Comparison of ENCODE assay signal across 21 cellular contexts in the genomic region with DNA sequence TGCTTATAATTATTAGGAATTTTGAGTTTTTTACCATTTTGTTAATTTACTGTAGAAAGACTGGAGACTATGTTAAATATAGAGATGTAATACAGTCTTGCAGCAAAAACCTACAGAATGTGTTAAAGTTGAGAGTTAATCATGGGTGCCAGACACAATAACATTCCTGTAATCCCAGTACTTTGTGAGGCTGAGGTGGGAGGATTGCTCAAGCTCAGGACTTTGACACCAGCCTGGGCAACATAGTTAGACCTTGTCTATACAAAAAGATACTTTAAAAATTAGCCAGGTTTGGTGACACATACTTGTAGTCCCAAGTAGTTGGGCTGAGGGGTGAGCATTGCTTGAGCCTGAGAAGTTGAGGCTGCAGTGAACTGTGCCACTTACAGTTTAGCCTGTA. TPM values are rescaled to one million over a fixed set of nuclear protein-coding genes. Genes with fewer than 3 reads are reported as not detected.
"Had no signal": no experiment of that assay in that cellular context is flagged by ENCODE, and none has a peak within 500 bp of the region (broad histone marks: within the 10 kb centered on the region; RNA-seq: fewer than 3 reads in every experiment).

No MANE protein-coding gene starts in this region.

- H3K4me2 ChIP-seq: smooth muscle cell had no signal

- H3K9me3 ChIP-seq: breast epithelium, esophagus muscularis mucosa, right atrium auricular region, stomach, thoracic aorta, transverse colon had no signal

- H3K4me3 ChIP-seq: breast epithelium, coronary artery, dorsolateral prefrontal cortex, esophagus muscularis mucosa, right atrium auricular region, smooth muscle cell, stomach, thoracic aorta, transverse colon had no signal

- ATAC-seq: foreskin keratinocyte; natural killer cell treated with Interleukin-12 subunit alpha and Interleukin-12 subunit beta and Interleukin-15 and Interleukin-18, amount 100 ng/mL, for 72 hours; stimulated activated naive B cell treated with anti-CD40 and anti-IgM and Interleukin-4, amounts not matched to agents 10 μg/mL and 1 μg/mL and 100 μg/mL, for 72 hours had no signal

- H3K4me1 ChIP-seq: breast epithelium, foreskin keratinocyte, right atrium auricular region had no signal

- H3K27ac ChIP-seq: breast epithelium, coronary artery, dorsolateral prefrontal cortex, esophagus muscularis mucosa, foreskin keratinocyte, right atrium auricular region, stomach, thoracic aorta, transverse colon had no signal

- DNase-seq: caudate nucleus; dorsolateral prefrontal cortex; effector CD8-positive, alpha-beta T cell; foreskin keratinocyte; kidney; midbrain; stimulated activated CD4-positive, alpha-beta T cell treated with anti-CD3 and anti-CD28 coated beads, Interleukin-4, amount 100 ng/mL, for 1 hour; stimulated activated CD8-positive, alpha-beta memory T cell treated with anti-CD3 and anti-CD28 coated beads, Interleukin-4, amount 100 ng/mL, for 48 hours; stimulated activated naive B cell treated with anti-CD40 and anti-IgM and Interleukin-4, amounts not matched to agents 10 μg/mL and 1 μg/mL and 100 μg/mL, for 72 hours; stomach; substantia nigra; transverse colon had no signal

- H3K36me3 ChIP-seq: breast epithelium, esophagus muscularis mucosa, right atrium auricular region, thoracic aorta, transverse colon had no signal

- H3K27me3 ChIP-seq: breast epithelium, dorsolateral prefrontal cortex, esophagus muscularis mucosa, foreskin keratinocyte, right atrium auricular region, stomach, transverse colon had no signal

RNA-seq across cellular contexts. Expression of gene ZFY, which starts 17.7 kb away (rescaled TPM):
- total RNA-seq: chondrocyte, kidney, right atrium auricular region, smooth muscle cell, ureter had no signal
- polyA plus RNA-seq: smooth muscle cell had no signal
